In genomic region chr3:102827386-102827785, GRCh38 we compare ENCODE assay signal across 24 cellular contexts.
"Had no signal": no experiment of that assay in that cellular context is flagged by ENCODE, and none has a peak within 500 bp of the region (broad histone marks: within the 10 kb centered on the region; RNA-seq: fewer than 3 reads in every experiment).

No MANE protein-coding gene starts in this region.

- H3K36me3 ChIP-seq: pancreas, prostate gland, upper lobe of left lung, vagina had no signal

- H3K9me3 ChIP-seq: pancreas, prostate gland, upper lobe of left lung, vagina had no signal

- ATAC-seq: activated naive CD4-positive, alpha-beta T cell treated with anti-CD3 and anti-CD28 coated beads, Interleukin-2, amount 50 U/mL, for 72 hours; activated T-cell treated with anti-CD3 and anti-CD28 coated beads, Interleukin-2, amount 50 U/mL, for 72 hours; left ventricle myocardium superior; pancreas; sciatic nerve; stimulated activated effector memory CD8-positive, alpha-beta T cell treated with anti-CD3 and anti-CD28 coated beads, Interleukin-12 subunit alpha, Interleukin-12 subunit beta, amount 100 ng/mL, for 72 hours had no signal

- H3K27me3 ChIP-seq: pancreas, upper lobe of left lung, vagina had no signal

- H3K4me1 ChIP-seq: pancreas, prostate gland, upper lobe of left lung, vagina had no signal

- DNase-seq: activated CD4-positive, alpha-beta T cell treated with anti-CD3 and anti-CD28 coated beads for 4 hours; activated CD4-positive, alpha-beta T cell treated with anti-CD3 and anti-CD28 coated beads, Interleukin-2, amount 50 U/mL, for 4 hours; activated CD4-positive, CD25-positive, alpha-beta regulatory T cell; activated naive CD4-positive, alpha-beta T cell; activated T-cell treated with anti-CD3 and anti-CD28 coated beads for 4 hours; activated T-cell treated with anti-CD3 and anti-CD28 coated beads, Interleukin-2, amount 50 U/mL, for 72 hours; anterior cingulate cortex; dermis blood vessel endothelial cell; effector CD4-positive, alpha-beta T cell; islet precursor cell; left ventricle myocardium superior; naive B cell; nucleus accumbens; pancreas; retina; stimulated activated CD4-positive, alpha-beta T cell treated with anti-CD3 and anti-CD28 coated beads, Interleukin-4, amount 100 ng/mL, for 24 hours; upper lobe of left lung had no signal

- H3K27ac ChIP-seq: epithelial cell of prostate, pancreas, prostate gland, skin epidermis, upper lobe of left lung, vagina had no signal

- H3K4me3 ChIP-seq: pancreas, prostate gland, skin epidermis, upper lobe of left lung, vagina had no signal
